In the genomic region with DNA sequence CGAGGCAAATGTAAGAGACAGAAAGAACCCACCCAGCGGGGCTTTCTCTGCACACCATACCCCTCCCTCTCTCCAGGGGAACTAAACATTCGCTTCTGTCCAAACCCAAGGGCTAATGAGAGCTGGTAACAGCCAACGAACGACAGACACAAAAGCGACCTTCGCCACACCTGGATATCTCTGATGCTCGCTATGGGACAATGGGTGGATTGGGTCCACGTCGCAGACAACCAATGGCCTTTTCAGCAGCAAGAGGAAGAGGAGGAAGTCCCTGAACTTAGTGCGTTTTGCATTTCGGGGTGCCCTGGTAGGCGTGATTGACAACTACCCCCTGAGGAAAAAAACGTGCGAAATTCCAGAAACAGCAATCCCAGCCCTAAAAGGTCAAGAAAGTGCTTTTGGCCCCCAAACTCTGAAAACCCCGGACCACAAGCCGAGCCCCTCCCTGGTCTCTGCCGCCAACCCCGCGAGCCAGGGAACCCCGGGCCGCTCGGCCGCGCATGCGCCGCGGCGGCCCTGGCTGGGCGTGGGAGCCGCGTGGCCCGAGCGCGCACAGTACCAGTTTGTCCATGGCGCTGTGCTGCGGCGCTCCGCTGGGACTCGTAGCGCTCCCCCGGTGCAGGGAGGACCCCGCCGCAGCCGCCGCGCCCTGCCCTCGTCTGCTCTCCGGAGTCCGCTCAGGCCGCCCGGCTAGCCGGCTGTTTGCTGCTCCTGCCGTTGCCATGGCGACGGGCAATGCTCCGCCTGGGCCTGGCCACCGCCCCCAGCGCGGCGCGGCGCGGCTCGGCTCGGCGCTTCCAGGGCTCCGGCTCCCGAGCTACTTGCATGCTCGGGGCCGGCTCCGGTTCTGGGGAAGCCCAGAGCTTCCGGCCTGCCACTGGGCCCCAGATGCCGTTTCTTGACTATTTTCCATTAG, we compare ENCODE assay signal across 8 cellular contexts.
DNase-seq lines count a peak whose midpoint lies in the region; TF ChIP-seq lines count a peak whose summit lies in the region.

No MANE protein-coding gene starts in this region.

- DNase-seq in HCEC 1CT (peak; percentile 92), LoVo (ENCODE audit: low spot score) (peak; percentile 95), iPS DF 4.7 (ENCODE audit: extremely low read depth, low spot score) (peak; percentile 60), NK-92 (lab: John Stamatoyannopoulos, UW; ENCODE audit: unreplicated experiment) (no peak)

- peak overlapping the region; percentile 64 for H3K4me3 ChIP-seq in GM12875 (ENCODE audit: low read depth, low read length)
- peak overlapping the region; percentile 76 for H3K4me3 ChIP-seq in rectal smooth muscle tissue (ENCODE audit: low read length)

- TF ChIP-seq CTCF in GM12875 (IDR thresholded peaks at IDR 0.05; ENCODE audit: borderline replicate concordance, insufficient read depth, low read depth, low read length) (no peak), brain (conservative IDR thresholded peaks at IDR 0.05) (no peak)

- H3K36me3 Mint-ChIP-seq in brain: no peaks in the 10 kb centered on the region

- peaks cover 2% of the 10 kb centered on the region for H3K4me1 ChIP-seq in rectal smooth muscle tissue (ENCODE audit: control insufficient read depth, insufficient read depth, low read length)

- 0 out of 2 replicates have a peak, but pooled peaks have one; percentile 8 for TF ChIP-seq POLR2A in Raji (IDR thresholded peaks at IDR 0.05; ENCODE audit: insufficient read depth, low read depth, low read length)

- no peaks in the 10 kb centered on the region for H3K27me3 ChIP-seq in rectal smooth muscle tissue (ENCODE audit: control insufficient read depth, insufficient read depth, low read length)

- H3K9me3 Mint-ChIP-seq in brain: no peaks in the 10 kb centered on the region

- peak overlapping the region; percentile 92 to 98 (median 96) for H3K4me3 Mint-ChIP-seq in brain

- H3K9ac ChIP-seq in rectal smooth muscle tissue (ENCODE audit: low read length): no peak overlapping the region

- H3K4me1 Mint-ChIP-seq in brain: peaks cover 13% of the 10 kb centered on the region

- peaks cover 8% of the 10 kb centered on the region for H3K27me3 Mint-ChIP-seq in brain

- H3K27ac ChIP-seq in rectal smooth muscle tissue (ENCODE audit: low read depth, low read length): peak overlapping the region; percentile 46

- peak overlapping the region; percentile 65 to 90 (median 88) for H3K27ac Mint-ChIP-seq in brain

- H3K36me3 ChIP-seq in rectal smooth muscle tissue (ENCODE audit: control insufficient read depth, insufficient read depth, low read length): no peaks in the 10 kb centered on the region
